ENCODE assay signal across 7 cellular contexts in genomic region chr6:142501795-142502194, GRCh38.
"Had no signal": no experiment of that assay in that cellular context is flagged by ENCODE, and none has a peak within 500 bp of the region (broad histone marks: within the 10 kb centered on the region; RNA-seq: fewer than 3 reads in every experiment).

No MANE protein-coding gene starts in this region.

- ATAC-seq: HepG2 had no signal

- DNase-seq: IMR-90, KBM-7, KG1 had no signal

- H3K27ac ChIP-seq: HL-60, KMS-11 had no signal

- FAIRE-seq: HepG2, HTR-8/SVneo had no signal

- H3K9ac ChIP-seq: KMS-11 had no signal

- H3K4me2 ChIP-seq: KMS-11 had no signal
